ENCODE assay signal across 1 cellular context in the genomic region with DNA sequence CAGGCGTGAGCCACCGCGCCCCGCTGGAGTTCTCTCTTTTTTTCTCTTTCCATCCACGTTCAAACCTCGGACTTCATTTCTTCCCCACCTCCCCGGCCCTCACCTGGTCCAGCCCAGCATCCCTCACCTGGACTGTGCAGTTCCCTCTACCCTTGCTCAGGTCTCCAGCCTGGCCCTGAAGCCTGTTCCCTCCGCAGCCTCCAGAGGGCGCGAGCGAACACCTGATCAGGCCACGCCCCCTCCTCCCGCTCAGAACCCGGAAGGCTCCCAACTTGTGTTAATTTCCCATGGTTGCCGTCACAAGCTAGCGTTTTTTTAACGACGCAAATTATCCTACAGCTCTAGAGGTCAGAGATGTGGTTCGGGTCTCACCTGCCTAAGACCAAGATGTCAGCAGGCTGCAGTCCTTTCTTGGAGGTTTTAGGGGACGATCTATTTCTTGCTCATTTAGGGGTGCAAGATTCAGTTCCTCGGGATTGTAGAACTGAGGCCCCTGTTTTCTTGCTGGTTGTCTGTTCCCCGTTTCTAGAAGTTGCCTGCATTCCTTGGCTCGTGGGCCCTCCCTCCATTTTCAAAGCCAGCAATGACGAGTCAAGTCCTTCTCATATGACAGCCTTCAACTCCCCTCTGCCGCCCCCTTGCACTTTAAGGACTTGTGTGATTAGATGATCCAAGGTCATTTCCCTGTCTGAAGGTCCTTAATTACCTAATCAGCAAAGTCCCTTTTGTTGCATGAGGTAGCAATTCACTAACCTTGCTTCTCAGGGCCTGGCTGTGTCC.
A peak's percentile ranks its signal among the peaks of the same experiment; 100 is the strongest.
TF ChIP-seq lines count a peak whose summit lies in the region.

No MANE protein-coding gene starts in this region.

TF ChIP-seq in GM12878, 131 proteins besides CTCF, POLR2A, EP300 and RAD21:
- TF ChIP-seq SMC3 (IDR thresholded peaks at IDR 0.05; ENCODE audit: borderline replicate concordance, low read length), result peak; percentile 5; the same call in 1 of the 2 replicates
TF ChIP-seq in GM12878: peak in this region for 1; not testable (repeated sequence) for 130.
